9 cellular contexts compared by ENCODE assay signal in the genomic region with DNA sequence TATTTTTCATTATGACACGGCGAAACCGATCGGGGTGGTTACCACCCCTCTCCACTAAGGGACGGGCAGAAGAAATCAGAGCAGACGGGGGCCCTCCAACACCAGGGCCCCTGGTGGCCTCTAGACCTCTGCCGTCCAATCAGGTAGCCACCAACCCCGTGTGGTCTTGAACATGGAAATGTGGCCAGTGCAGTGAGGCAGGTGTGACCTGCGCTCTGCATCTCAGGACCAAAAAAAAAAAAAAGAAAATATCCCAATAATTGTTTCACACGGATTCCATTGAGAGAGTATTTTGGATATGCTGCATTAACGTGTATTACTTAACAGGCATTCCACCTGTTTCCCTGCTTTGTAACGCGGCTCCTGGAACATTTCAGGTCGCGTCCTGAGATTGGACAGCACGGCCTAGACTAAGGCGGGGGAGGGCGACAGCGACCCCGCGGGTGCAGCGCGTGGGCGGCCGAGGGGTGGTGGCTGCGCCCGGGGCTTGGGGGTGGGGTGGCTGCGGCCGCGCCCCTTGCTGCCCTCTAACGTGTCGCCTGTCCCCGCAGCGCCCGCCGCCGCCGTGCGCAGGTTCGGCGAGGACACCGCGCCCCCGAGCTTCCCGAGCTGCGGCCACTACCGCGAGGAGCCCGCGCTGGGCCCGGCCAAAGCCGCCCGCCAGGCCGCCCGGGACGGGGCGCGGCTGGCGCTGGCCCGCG. TPM values are rescaled to one million over a fixed set of nuclear protein-coding genes. Genes with fewer than 3 reads are reported as not detected.
DNase-seq lines count a peak whose midpoint lies in the region; ATAC-seq, FAIRE-seq and TF ChIP-seq lines count a peak whose summit lies in the region.
"Had no signal": no experiment of that assay in that cellular context is flagged by ENCODE, and none has a peak within 500 bp of the region (broad histone marks: within the 10 kb centered on the region; RNA-seq: fewer than 3 reads in every experiment).

No MANE protein-coding gene starts in this region.

- BruUV-seq in A673 (replicated peaks; lab: Mats Ljungman, UMichigan) = no TSS peak

- no peak overlapping the region for H3K4ac ChIP-seq in mesendoderm (ENCODE audit: low read depth, low read length)

- no peak for TF ChIP-seq CTCF in A673 (conservative IDR thresholded peaks at IDR 0.05; ENCODE audit: low read depth, low read length)

- H3K4me2 ChIP-seq in mesendoderm (ENCODE audit: low read length) = peak overlapping the region; percentile 61

- no peak overlapping the region for H4K5ac ChIP-seq in mesendoderm (ENCODE audit: low read length)

- DNase-seq in A673 (ENCODE audit: low spot score) (no peak), mesendoderm (peak; percentile 43), RKO (ENCODE audit: low spot score) (no peak), AML-193 (lab: John Stamatoyannopoulos, UW) (no peak), H54 (ENCODE audit: insufficient read length, low spot score) (no peak), EL (no peak)

- H3K79me2 ChIP-seq in mesendoderm (ENCODE audit: control insufficient read depth, insufficient read depth, low read length) = no peaks in the 10 kb centered on the region

- intact Hi-C loops in A673 (cut with micrococcal nuclease; ENCODE audit: unreplicated experiment) = no loop called here
- intact Hi-C loops in dendritic cell treated with granulocyte-macrophage colony-stimulating factor and Interleukin-4, amounts not matched to agents 40 ng/mL and 50 ng/mL, for 4 days (cut with micrococcal nuclease) = loop anchor here (5.0 kb wide), 1 partner anchor 180 kb away; no protein-coding TSS in a partner anchor

- no peak overlapping the region for H2AK5ac ChIP-seq in mesendoderm (ENCODE audit: low read length)

- no peak overlapping the region for H3K4me3 ChIP-seq in A673 (ENCODE audit: low read depth, low read length, poor library complexity, severe bottlenecking)
- no peak overlapping the region for H3K4me3 ChIP-seq in mesendoderm (ENCODE audit: low read length)

- no peaks in the 10 kb centered on the region for H3K79me1 ChIP-seq in mesendoderm (ENCODE audit: low read length)

- peak; percentile 40 for ATAC-seq in HG02885 (IDR thresholded peaks at IDR 0.05; ENCODE audit: poor library complexity, unreplicated experiment)

- no peak for TF ChIP-seq POLR2A in H54 (IDR thresholded peaks at IDR 0.05; ENCODE audit: low read depth, low read length)

- H3K27ac ChIP-seq in A673 (ENCODE audit: low read depth, low read length, poor library complexity, severe bottlenecking) (peak overlapping the region; percentile 5), mesendoderm (ENCODE audit: low read depth, low read length) (no peak overlapping the region)

- POLR2A ChIA-PET in A673 (lab: Charles Lee; ENCODE audit: low non-redundant PET) = no interaction called here

- peaks cover 76% of the 10 kb centered on the region for H3K27me3 Mint-ChIP-seq in dendritic cell treated with granulocyte-macrophage colony-stimulating factor and Interleukin-4, amounts not matched to agents 40 ng/mL and 50 ng/mL, for 4 days

- CTCF ChIA-PET in A673 (lab: Charles Lee) = no interaction called here

- WGBS in mesendoderm (ENCODE audit: extremely low coverage, insufficient coverage, low lambda C conversion rate) = no CpG with 5 or more reads among the region's 61 CpGs

- no peak overlapping the region for H3K23ac ChIP-seq in mesendoderm (ENCODE audit: low read length)

- peaks cover 48% of the 10 kb centered on the region for H3K4me1 ChIP-seq in A673 (ENCODE audit: insufficient read depth, low read length, poor library complexity, severe bottlenecking)
- peaks cover 8% of the 10 kb centered on the region for H3K4me1 ChIP-seq in mesendoderm (ENCODE audit: control insufficient read depth, low read depth, low read length)

- peak overlapping the region; percentile 20 for H3K4me3 Mint-ChIP-seq in dendritic cell treated with granulocyte-macrophage colony-stimulating factor and Interleukin-4, amounts not matched to agents 40 ng/mL and 50 ng/mL, for 4 days

- no peaks in the 10 kb centered on the region for H3K9me3 Mint-ChIP-seq in dendritic cell treated with granulocyte-macrophage colony-stimulating factor and Interleukin-4, amounts not matched to agents 40 ng/mL and 50 ng/mL, for 4 days
- H3K9me3 Mint-ChIP-seq: IgD-negative memory B cell had no signal

- no peaks in the 10 kb centered on the region for H3K4me1 Mint-ChIP-seq in dendritic cell treated with granulocyte-macrophage colony-stimulating factor and Interleukin-4, amounts not matched to agents 40 ng/mL and 50 ng/mL, for 4 days (ENCODE audit: low read depth)

- no peak overlapping the region for H3K18ac ChIP-seq in mesendoderm (ENCODE audit: low read length)

- H3K27me3 ChIP-seq in A673 (replicated peaks; ENCODE audit: insufficient read depth, low read depth, low read length, poor library complexity) (no peaks in the 10 kb centered on the region), mesendoderm (ENCODE audit: insufficient read depth, low read length, poor library complexity) (peaks cover 3% of the 10 kb centered on the region)

- no peak overlapping the region for H2BK120ac ChIP-seq in mesendoderm (ENCODE audit: low read depth, low read length)

- H3K56ac ChIP-seq in mesendoderm (ENCODE audit: low read length) = peak overlapping the region; percentile 70

- no peaks in the 10 kb centered on the region for H3K36me3 Mint-ChIP-seq in dendritic cell treated with granulocyte-macrophage colony-stimulating factor and Interleukin-4, amounts not matched to agents 40 ng/mL and 50 ng/mL, for 4 days (ENCODE audit: low read depth)

- no peak overlapping the region for H2BK5ac ChIP-seq in mesendoderm (ENCODE audit: low read length)

- FAIRE-seq in H54 (lab: Jason Lieb, UNC) = no peak

- H4K8ac ChIP-seq in mesendoderm (ENCODE audit: low read depth, low read length) = no peak overlapping the region

- H2BK15ac ChIP-seq in mesendoderm (replicated peaks; ENCODE audit: low read depth) = no peak overlapping the region

- H3K9ac ChIP-seq in mesendoderm (ENCODE audit: low read length) = no peak overlapping the region

- H3K36me3 ChIP-seq in A673 (ENCODE audit: insufficient read depth, low read length, poor library complexity, severe bottlenecking) (peaks cover 31% of the 10 kb centered on the region), mesendoderm (ENCODE audit: control insufficient read depth, insufficient read depth, low read length) (no peaks in the 10 kb centered on the region)

- no peaks in the 10 kb centered on the region for H3K9me3 ChIP-seq in A673 (ENCODE audit: low read depth, low read length, poor library complexity, severe bottlenecking)

- H3K27ac Mint-ChIP-seq in dendritic cell treated with granulocyte-macrophage colony-stimulating factor and Interleukin-4, amounts not matched to agents 40 ng/mL and 50 ng/mL, for 4 days = no peak overlapping the region
- H3K27ac Mint-ChIP-seq: IgD-negative memory B cell had no signal

RNA-seq across cellular contexts. Expression of a gene that starts 48.3 kb away (rescaled TPM):
- 42.7 and 49.1 TPM in 2 replicates for total RNA-seq in A673 (2021)
- polyA plus RNA-seq in mesendoderm (2013, experiment 1 of 2) = 0.04 TPM
- 0.01 TPM for polyA plus RNA-seq in mesendoderm (2013, experiment 2 of 2)
- polyA plus RNA-seq: IgD-negative memory B cell had no signal
